Comparison of ENCODE assay signal across 22 cellular contexts in genomic region chr13:91986771-91987515, GRCh38.
"Had no signal": no experiment of that assay in that cellular context is flagged by ENCODE, and none has a peak within 500 bp of the region (broad histone marks: within the 10 kb centered on the region; RNA-seq: fewer than 3 reads in every experiment).

No MANE protein-coding gene starts in this region.

- H3K4me3 ChIP-seq: coronary artery, lung, thyroid gland had no signal

- H3K27ac ChIP-seq: coronary artery, foreskin keratinocyte, thyroid gland, VCaP had no signal

- H3K9me3 ChIP-seq: thyroid gland had no signal

- H3K36me3 ChIP-seq: thyroid gland had no signal

- H3K4me1 ChIP-seq: foreskin keratinocyte, thyroid gland had no signal

- DNase-seq: activated CD4-positive, alpha-beta T cell treated with anti-CD3 and anti-CD28 coated beads for 1 hour; activated CD8-positive, alpha-beta memory T cell treated with anti-CD3 and anti-CD28 coated beads for 24 hours; activated CD8-positive, alpha-beta memory T cell treated with anti-CD3 and anti-CD28 coated beads, Interleukin-2, amount 50 U/mL, for 48 hours; activated effector memory CD4-positive, alpha-beta T cell treated with Interleukin-2 at 50 U/mL for 16 hours; activated naive CD4-positive, alpha-beta T cell treated with anti-CD3 and anti-CD28 coated beads, Interleukin-2, amount 10 ng/mL, durations not matched to agents 7 days and 5 days; activated naive CD8-positive, alpha-beta T cell treated with anti-CD3 and anti-CD28 coated beads, Interleukin-2, amount 50 U/mL, for 24 hours; activated T-cell treated with anti-CD3 and anti-CD28 coated beads, Interleukin-2, amount 50 U/mL, for 48 hours; anterior cingulate cortex; foreskin keratinocyte; glutamatergic neuron; hypothalamus; islet precursor cell; occipital lobe; posterior cingulate gyrus; retina; stimulated activated CD8-positive, alpha-beta memory T cell treated with anti-CD3 and anti-CD28 coated beads, Interleukin-4, amount 100 ng/mL, for 48 hours; stimulated activated naive CD4-positive, alpha-beta T cell; thyroid gland had no signal

- ATAC-seq: activated naive CD8-positive, alpha-beta T cell treated with anti-CD3 and anti-CD28 coated beads, Interleukin-2, amount 50 U/mL, for 24 hours; foreskin keratinocyte; left lobe of liver had no signal
